20 cellular contexts compared by ENCODE assay signal in the genomic region with DNA sequence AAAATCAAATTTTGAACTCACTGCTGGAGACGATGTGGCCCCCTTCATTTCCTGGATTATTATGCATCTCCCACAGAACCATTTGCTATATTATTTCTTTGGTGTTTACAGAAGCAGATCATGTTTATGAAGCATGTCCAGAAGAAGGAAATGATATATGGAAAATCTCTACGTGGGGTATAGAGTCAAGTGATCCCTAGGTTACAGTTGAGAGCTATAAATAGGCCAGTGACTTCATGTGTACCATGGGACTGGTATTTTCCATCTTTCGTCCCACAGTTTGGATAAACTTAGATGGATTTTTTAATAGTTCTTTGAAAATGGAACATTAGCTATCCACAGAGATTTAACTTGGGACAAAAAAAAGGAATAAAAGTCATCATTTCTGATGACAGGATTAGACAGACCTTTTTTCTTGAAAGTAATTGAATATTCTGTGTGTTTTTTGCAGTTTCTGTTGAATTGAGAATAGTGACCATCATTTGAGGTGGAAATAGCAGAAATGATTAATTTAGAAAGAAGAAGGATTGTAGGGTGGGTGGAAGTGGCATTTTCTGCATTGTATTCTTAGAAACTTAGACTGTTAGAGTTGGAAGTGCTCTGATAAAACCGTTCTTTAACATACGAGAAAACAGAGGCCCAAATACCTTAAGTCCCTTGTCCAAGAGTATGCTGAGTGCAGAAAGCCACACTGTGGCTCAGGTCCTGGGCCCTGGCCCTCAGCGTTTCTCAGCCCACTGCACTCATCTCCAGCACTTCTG.
DNase-seq lines count a peak whose midpoint lies in the region; ATAC-seq lines count a peak whose summit lies in the region.
"Had no signal": no experiment of that assay in that cellular context is flagged by ENCODE, and none has a peak within 500 bp of the region (broad histone marks: within the 10 kb centered on the region; RNA-seq: fewer than 3 reads in every experiment).

No MANE protein-coding gene starts in this region.

- intact Hi-C loops in activated T-helper 1 cell treated with anti-CD3 and anti-CD28 coated beads, Interleukin-12 subunit alpha, Interleukin-12 subunit beta, Interleukin-2, Interleukin-4 antibody, amounts not matched to agents 30 ng/mL and 10 ng/mL and 1 ng/mL, durations not matched to agents 14 hours and 24 hours and 36 hours (cut with micrococcal nuclease), result loop anchor here (10.0 kb wide), 1 partner anchor 257 kb away; no protein-coding TSS in a partner anchor
- intact Hi-C loops in activated CD4-positive, alpha-beta memory T cell treated with anti-CD3 and anti-CD28 coated beads for 36 hours (cut with micrococcal nuclease), result no loop called here

- H3K4me1 Mint-ChIP-seq in activated T-helper 1 cell treated with anti-CD3 and anti-CD28 coated beads, Interleukin-12 subunit alpha, Interleukin-12 subunit beta, Interleukin-2, Interleukin-4 antibody, amounts not matched to agents 30 ng/mL and 10 ng/mL and 1 ng/mL, durations not matched to agents 14 hours and 24 hours and 36 hours (ENCODE audit: low read depth), result peaks cover 17% of the 10 kb centered on the region
- peaks cover 50 to 63% of the 10 kb centered on the region in 2 donors for H3K4me1 Mint-ChIP-seq in stimulated activated naive B cell treated with anti-CD40 and anti-IgM and Interleukin-4, amounts not matched to agents 10 μg/mL and 1 μg/mL and 100 μg/mL, for 72 hours
- peaks cover 2% of the 10 kb centered on the region for H3K4me1 Mint-ChIP-seq in activated CD4-positive, alpha-beta memory T cell treated with anti-CD3 and anti-CD28 coated beads for 36 hours (ENCODE audit: low read depth)
- H3K4me1 Mint-ChIP-seq: neural crest cell had no signal

- CTCF ChIA-PET in activated CD4-positive, alpha-beta memory T cell treated with anti-CD3 and anti-CD28 coated beads for 36 hours (lab: Charles Lee), result no interaction called here

- ATAC-seq in stimulated activated naive B cell treated with anti-CD40 and anti-IgM and Interleukin-4, amounts not matched to agents 10 μg/mL and 1 μg/mL and 100 μg/mL, for 72 hours (replicated peaks), result peak; percentile 70 to 74
- no peak for ATAC-seq in stimulated activated naive CD8-positive, alpha-beta T cell treated with anti-CD3 and anti-CD28 coated beads, Interleukin-15, Interleukin-2, amounts not matched to agents 100 U/mL and 50 U/mL, for 24 hours
- ATAC-seq in GM18519 (IDR thresholded peaks at IDR 0.05; ENCODE audit: low FRiP score, unreplicated experiment), result no peak
- ATAC-seq: activated T-cell treated with anti-CD3 and anti-CD28 coated beads, Interleukin-2, amount 50 U/mL, for 72 hours; sciatic nerve had no signal

- DNase-seq in DMS79 treated with DMSO at 0.1 percent for 48 hours (lab: John Stamatoyannopoulos, UW), result peak; percentile 1
- no peak for DNase-seq in DMS79 (lab: John Stamatoyannopoulos, UW)
- DNase-seq in NCI-H1417 treated with DMSO at 0.1 percent for 48 hours (lab: John Stamatoyannopoulos, UW), result peak; percentile 24
- no peak for DNase-seq in activated T-helper 1 cell treated with anti-CD3 and anti-CD28 coated beads, Interleukin-12 subunit alpha, Interleukin-12 subunit beta, Interleukin-2, Interleukin-4 antibody, amounts not matched to agents 30 ng/mL and 10 ng/mL and 1 ng/mL, durations not matched to agents 14 hours and 24 hours and 36 hours (ENCODE audit: low spot score)
- DNase-seq in stimulated activated naive B cell treated with anti-CD40 and anti-IgM and Interleukin-4, amounts not matched to agents 10 μg/mL and 1 μg/mL and 100 μg/mL, for 72 hours, result no peak
- no peak for DNase-seq in stimulated activated naive CD8-positive, alpha-beta T cell treated with anti-CD3 and anti-CD28 coated beads, Interleukin-15, Interleukin-2, amounts not matched to agents 100 U/mL and 50 U/mL, for 24 hours
- DNase-seq in activated CD4-positive, alpha-beta memory T cell treated with anti-CD3 and anti-CD28 coated beads for 36 hours, result no peak
- DNase-seq: activated CD4-positive, alpha-beta T cell treated with anti-CD3 and anti-CD28 coated beads for 4 hours; activated naive CD4-positive, alpha-beta T cell treated with anti-CD3 and anti-CD28 coated beads, Interleukin-2, amount 50 U/mL, for 16 hours; activated T-cell treated with anti-CD3 and anti-CD28 coated beads, Interleukin-2, amount 50 U/mL, for 72 hours; amygdala; HFFc6; NCI-H1092 treated with DMSO at 0.1 percent for 48 hours; NCI-H748 treated with DMSO at 0.1 percent for 48 hours; stimulated activated CD4-positive, alpha-beta T cell treated with anti-CD3 and anti-CD28 coated beads, Interleukin-15, amount 100 ng/mL, for 24 hours; trophoblast cell had no signal

- H3K27ac Mint-ChIP-seq in activated T-helper 1 cell treated with anti-CD3 and anti-CD28 coated beads, Interleukin-12 subunit alpha, Interleukin-12 subunit beta, Interleukin-2, Interleukin-4 antibody, amounts not matched to agents 30 ng/mL and 10 ng/mL and 1 ng/mL, durations not matched to agents 14 hours and 24 hours and 36 hours, result peak overlapping the region; percentile 49
- H3K27ac Mint-ChIP-seq in stimulated activated naive B cell treated with anti-CD40 and anti-IgM and Interleukin-4, amounts not matched to agents 10 μg/mL and 1 μg/mL and 100 μg/mL, for 72 hours, result peak overlapping the region; percentile 87
- no peak overlapping the region for H3K27ac Mint-ChIP-seq in activated CD4-positive, alpha-beta memory T cell treated with anti-CD3 and anti-CD28 coated beads for 36 hours
- H3K27ac Mint-ChIP-seq: activated T-cell treated with anti-CD3 and anti-CD28 coated beads, Interleukin-2, amount 50 U/mL, for 72 hours; HFFc6; T-helper 1 cell treated with Interleukin-12 subunit alpha and Interleukin-12 subunit beta and Interleukin-4 antibody, amounts not matched to agents 30 μg/mL and 1 μg/mL, for 36 hours had no signal

- H3K36me3 Mint-ChIP-seq in activated T-helper 1 cell treated with anti-CD3 and anti-CD28 coated beads, Interleukin-12 subunit alpha, Interleukin-12 subunit beta, Interleukin-2, Interleukin-4 antibody, amounts not matched to agents 30 ng/mL and 10 ng/mL and 1 ng/mL, durations not matched to agents 14 hours and 24 hours and 36 hours (ENCODE audit: low read depth), result peaks cover 5% of the 10 kb centered on the region
- H3K36me3 Mint-ChIP-seq in stimulated activated naive B cell treated with anti-CD40 and anti-IgM and Interleukin-4, amounts not matched to agents 10 μg/mL and 1 μg/mL and 100 μg/mL, for 72 hours, result peaks cover 46 to 62% of the 10 kb centered on the region in 2 donors
- no peaks in the 10 kb centered on the region for H3K36me3 Mint-ChIP-seq in activated CD4-positive, alpha-beta memory T cell treated with anti-CD3 and anti-CD28 coated beads for 36 hours

- H3K4me3 Mint-ChIP-seq in activated T-helper 1 cell treated with anti-CD3 and anti-CD28 coated beads, Interleukin-12 subunit alpha, Interleukin-12 subunit beta, Interleukin-2, Interleukin-4 antibody, amounts not matched to agents 30 ng/mL and 10 ng/mL and 1 ng/mL, durations not matched to agents 14 hours and 24 hours and 36 hours, result no peak overlapping the region
- peak overlapping the region; percentile 0 to 36 for H3K4me3 Mint-ChIP-seq in stimulated activated naive B cell treated with anti-CD40 and anti-IgM and Interleukin-4, amounts not matched to agents 10 μg/mL and 1 μg/mL and 100 μg/mL, for 72 hours
- no peak overlapping the region for H3K4me3 Mint-ChIP-seq in activated CD4-positive, alpha-beta memory T cell treated with anti-CD3 and anti-CD28 coated beads for 36 hours
- H3K4me3 Mint-ChIP-seq: activated T-cell treated with anti-CD3 and anti-CD28 coated beads, Interleukin-2, amount 50 U/mL, for 72 hours; HFFc6; neural crest cell; T-helper 1 cell treated with Interleukin-12 subunit alpha and Interleukin-12 subunit beta and Interleukin-4 antibody, amounts not matched to agents 30 μg/mL and 1 μg/mL, for 36 hours had no signal

- no peaks in the 10 kb centered on the region for H3K27me3 Mint-ChIP-seq in activated T-helper 1 cell treated with anti-CD3 and anti-CD28 coated beads, Interleukin-12 subunit alpha, Interleukin-12 subunit beta, Interleukin-2, Interleukin-4 antibody, amounts not matched to agents 30 ng/mL and 10 ng/mL and 1 ng/mL, durations not matched to agents 14 hours and 24 hours and 36 hours (ENCODE audit: insufficient read depth)
- H3K27me3 Mint-ChIP-seq in stimulated activated naive B cell treated with anti-CD40 and anti-IgM and Interleukin-4, amounts not matched to agents 10 μg/mL and 1 μg/mL and 100 μg/mL, for 72 hours, result no peaks in the 10 kb centered on the region
- peaks cover 4% of the 10 kb centered on the region for H3K27me3 Mint-ChIP-seq in activated CD4-positive, alpha-beta memory T cell treated with anti-CD3 and anti-CD28 coated beads for 36 hours

- H3K9me3 Mint-ChIP-seq in activated T-helper 1 cell treated with anti-CD3 and anti-CD28 coated beads, Interleukin-12 subunit alpha, Interleukin-12 subunit beta, Interleukin-2, Interleukin-4 antibody, amounts not matched to agents 30 ng/mL and 10 ng/mL and 1 ng/mL, durations not matched to agents 14 hours and 24 hours and 36 hours, result peaks cover 3% of the 10 kb centered on the region
- H3K9me3 Mint-ChIP-seq in stimulated activated naive B cell treated with anti-CD40 and anti-IgM and Interleukin-4, amounts not matched to agents 10 μg/mL and 1 μg/mL and 100 μg/mL, for 72 hours, result no peaks in the 10 kb centered on the region
- H3K9me3 Mint-ChIP-seq in activated CD4-positive, alpha-beta memory T cell treated with anti-CD3 and anti-CD28 coated beads for 36 hours, result no peaks in the 10 kb centered on the region
- H3K9me3 Mint-ChIP-seq: HFFc6; neural crest cell; T-helper 1 cell treated with Interleukin-12 subunit alpha and Interleukin-12 subunit beta and Interleukin-4 antibody, amounts not matched to agents 30 μg/mL and 1 μg/mL, for 36 hours had no signal

- POLR2A ChIA-PET in activated CD4-positive, alpha-beta memory T cell treated with anti-CD3 and anti-CD28 coated beads for 36 hours (lab: Charles Lee), result no interaction called here

Comparison
In these comparisons a context has a peak if more than half of its experiments do, and no peak if none do; other contexts are left out.
1. DNase-seq: peak in DMS79 treated with DMSO at 0.1 percent for 48 hours (single experiment) and NCI-H1417 treated with DMSO at 0.1 percent for 48 hours (single experiment); none in DMS79 (single experiment), activated T-helper 1 cell treated with anti-CD3 and anti-CD28 coated beads, Interleukin-12 subunit alpha, Interleukin-12 subunit beta, Interleukin-2, Interleukin-4 antibody, amounts not matched to agents 30 ng/mL and 10 ng/mL and 1 ng/mL, durations not matched to agents 14 hours and 24 hours and 36 hours (single experiment), stimulated activated naive B cell treated with anti-CD40 and anti-IgM and Interleukin-4, amounts not matched to agents 10 μg/mL and 1 μg/mL and 100 μg/mL, for 72 hours (single experiment), stimulated activated naive CD8-positive, alpha-beta T cell treated with anti-CD3 and anti-CD28 coated beads, Interleukin-15, Interleukin-2, amounts not matched to agents 100 U/mL and 50 U/mL, for 24 hours (single experiment) and activated CD4-positive, alpha-beta memory T cell treated with anti-CD3 and anti-CD28 coated beads for 36 hours (single experiment).
2. H3K4me3 Mint-ChIP-seq: peak in stimulated activated naive B cell treated with anti-CD40 and anti-IgM and Interleukin-4, amounts not matched to agents 10 μg/mL and 1 μg/mL and 100 μg/mL, for 72 hours (2 of 2); none in activated T-helper 1 cell treated with anti-CD3 and anti-CD28 coated beads, Interleukin-12 subunit alpha, Interleukin-12 subunit beta, Interleukin-2, Interleukin-4 antibody, amounts not matched to agents 30 ng/mL and 10 ng/mL and 1 ng/mL, durations not matched to agents 14 hours and 24 hours and 36 hours (single experiment) and activated CD4-positive, alpha-beta memory T cell treated with anti-CD3 and anti-CD28 coated beads for 36 hours (single experiment).
3. ATAC-seq: peak in stimulated activated naive B cell treated with anti-CD40 and anti-IgM and Interleukin-4, amounts not matched to agents 10 μg/mL and 1 μg/mL and 100 μg/mL, for 72 hours (2 of 2); none in stimulated activated naive CD8-positive, alpha-beta T cell treated with anti-CD3 and anti-CD28 coated beads, Interleukin-15, Interleukin-2, amounts not matched to agents 100 U/mL and 50 U/mL, for 24 hours (single experiment) and GM18519 (single experiment).